In genomic region chr5:136127560-136127959, GRCh38 we compare ENCODE assay signal across 13 cellular contexts. TPM values are rescaled to one million over a fixed set of nuclear protein-coding genes. Genes with fewer than 3 reads are reported as not detected.
DNase-seq lines count a peak whose midpoint lies in the region; TF ChIP-seq lines count a peak whose summit lies in the region.
"Had no signal": no experiment of that assay in that cellular context is flagged by ENCODE, and none has a peak within 500 bp of the region (broad histone marks: within the 10 kb centered on the region; RNA-seq: fewer than 3 reads in every experiment).

No MANE protein-coding gene starts in this region.

- no peak for TF ChIP-seq RAD21 in Ishikawa (IDR thresholded peaks at IDR 0.05; ENCODE audit: low read depth)

- H3K4me3 Mint-ChIP-seq in brain, result peak overlapping the region in 1 of 5 experiments; percentile 32
- no peak overlapping the region for H3K4me3 Mint-ChIP-seq in nephron
- H3K4me3 Mint-ChIP-seq: B cell; CD4-positive, alpha-beta T cell; CD8-positive, alpha-beta T cell had no signal

- H3K9me3 Mint-ChIP-seq in brain (peaks cover 0 to 6% (median 0%) of the 10 kb centered on the region in 5 experiments), nephron (no peaks in the 10 kb centered on the region)
- H3K9me3 Mint-ChIP-seq: CD4-positive, alpha-beta T cell; CD8-positive, alpha-beta T cell had no signal

- H3K27ac Mint-ChIP-seq in brain (peak overlapping the region in 3 of 5 experiments; percentile 7 to 59 (median 16)), nephron (peak overlapping the region in 2 of 3 experiments; percentile 11 to 35)
- H3K27ac Mint-ChIP-seq: B cell; CD4-positive, alpha-beta T cell; CD8-positive, alpha-beta T cell had no signal

- DNase-seq in SHP77 treated with DMSO at 0.1 percent for 48 hours (lab: John Stamatoyannopoulos, UW), result no peak
- no peak for DNase-seq in HuH-7 (ENCODE audit: low spot score)
- DNase-seq: AML-193; Caco-2; Calu3; CD4-positive, alpha-beta T cell; CD8-positive, alpha-beta T cell; DMS79 treated with DMSO at 0.1 percent for 48 hours; GF-D8 had no signal

- TF ChIP-seq CTCF in brain (conservative IDR thresholded peaks at IDR 0.05) (no peak), nephron (IDR thresholded peaks at IDR 0.05; ENCODE audit: unreplicated experiment in 3 of 3) (no peak)

- TF ChIP-seq EP300 in Ishikawa (IDR thresholded peaks at IDR 0.05; ENCODE audit: borderline replicate concordance), result no peak

- H3K27me3 Mint-ChIP-seq in brain, result peaks cover 7% of the 10 kb centered on the region
- no peaks in the 10 kb centered on the region for H3K27me3 Mint-ChIP-seq in nephron (ENCODE audit: low read depth)

- H3K4me1 Mint-ChIP-seq in brain (peaks cover 35% of the 10 kb centered on the region), nephron (peaks cover 45% of the 10 kb centered on the region)

- H3K36me3 Mint-ChIP-seq in brain (no peaks in the 10 kb centered on the region), nephron (ENCODE audit: low read depth) (no peaks in the 10 kb centered on the region)
- H3K36me3 Mint-ChIP-seq: CD8-positive, alpha-beta T cell had no signal

TF ChIP-seq in Ishikawa, 13 proteins besides CTCF, POLR2A, EP300 and RAD21:
- no peak for TF ChIP-seq YY1 (IDR thresholded peaks at IDR 0.05; ENCODE audit: low read depth)
- no peak for TF ChIP-seq CREB1 (IDR thresholded peaks at IDR 0.05; ENCODE audit: low read depth)
- peak; percentile 52; the same call in 1 of the 2 replicates for TF ChIP-seq USF1 (IDR thresholded peaks at IDR 0.05)
- no peak for TF ChIP-seq TAF1 (IDR thresholded peaks at IDR 0.05; ENCODE audit: low read depth)
- TF ChIP-seq TEAD4 (IDR thresholded peaks at IDR 0.05), result no peak
- no peak for TF ChIP-seq MAX (IDR thresholded peaks at IDR 0.05)
- no peak for TF ChIP-seq EGR1 (IDR thresholded peaks at IDR 0.05)

RNA-seq across cellular contexts. Expression of gene SMAD5, which starts 5.1 kb away (rescaled TPM):
- 12.8 TPM for polyA plus RNA-seq in brain (ENCODE audit: insufficient read depth, low read depth, low replicate concordance)
